ENCODE assay signal across 8 cellular contexts in the genomic region with DNA sequence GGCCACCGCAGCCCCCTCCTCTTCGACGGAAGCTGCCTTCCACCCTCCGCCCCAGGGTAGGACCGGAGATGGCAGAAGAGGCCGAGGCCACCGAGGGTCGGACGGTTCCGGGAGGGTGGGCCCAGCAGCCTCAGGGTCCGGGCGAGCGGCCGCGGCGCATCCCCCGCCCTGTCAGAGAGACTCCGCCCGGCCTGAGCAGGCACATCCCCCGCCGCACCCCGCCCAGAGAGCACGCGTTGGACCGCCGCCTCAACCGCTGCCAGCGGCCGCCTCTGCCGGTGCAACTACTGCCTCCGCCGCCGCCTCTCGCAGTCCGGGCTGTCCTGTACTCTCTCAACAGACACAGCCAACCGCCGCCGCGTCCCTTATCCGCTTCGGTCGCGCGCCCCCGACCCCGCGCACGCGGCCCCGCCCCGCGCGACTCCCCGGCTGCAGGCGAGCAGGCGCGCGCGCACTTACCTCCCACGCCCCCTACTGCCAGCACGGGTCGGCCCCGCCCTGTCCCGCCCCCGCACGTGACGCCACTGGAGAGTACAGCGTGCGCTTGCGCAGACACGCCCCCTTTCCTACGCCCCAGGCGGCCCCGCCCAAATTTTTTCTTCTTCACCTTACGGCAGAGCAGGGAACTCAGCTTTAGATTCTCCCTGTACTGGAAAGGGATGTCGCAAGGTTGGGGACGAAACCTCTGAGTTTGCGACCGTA. TPM values are rescaled to one million over a fixed set of nuclear protein-coding genes. Genes with fewer than 3 reads are reported as not detected.
A peak's percentile ranks its signal among the peaks of the same experiment; 100 is the strongest.
DNase-seq lines count a peak whose midpoint lies in the region; ATAC-seq, FAIRE-seq and TF ChIP-seq lines count a peak whose summit lies in the region.

A gene with protein sequence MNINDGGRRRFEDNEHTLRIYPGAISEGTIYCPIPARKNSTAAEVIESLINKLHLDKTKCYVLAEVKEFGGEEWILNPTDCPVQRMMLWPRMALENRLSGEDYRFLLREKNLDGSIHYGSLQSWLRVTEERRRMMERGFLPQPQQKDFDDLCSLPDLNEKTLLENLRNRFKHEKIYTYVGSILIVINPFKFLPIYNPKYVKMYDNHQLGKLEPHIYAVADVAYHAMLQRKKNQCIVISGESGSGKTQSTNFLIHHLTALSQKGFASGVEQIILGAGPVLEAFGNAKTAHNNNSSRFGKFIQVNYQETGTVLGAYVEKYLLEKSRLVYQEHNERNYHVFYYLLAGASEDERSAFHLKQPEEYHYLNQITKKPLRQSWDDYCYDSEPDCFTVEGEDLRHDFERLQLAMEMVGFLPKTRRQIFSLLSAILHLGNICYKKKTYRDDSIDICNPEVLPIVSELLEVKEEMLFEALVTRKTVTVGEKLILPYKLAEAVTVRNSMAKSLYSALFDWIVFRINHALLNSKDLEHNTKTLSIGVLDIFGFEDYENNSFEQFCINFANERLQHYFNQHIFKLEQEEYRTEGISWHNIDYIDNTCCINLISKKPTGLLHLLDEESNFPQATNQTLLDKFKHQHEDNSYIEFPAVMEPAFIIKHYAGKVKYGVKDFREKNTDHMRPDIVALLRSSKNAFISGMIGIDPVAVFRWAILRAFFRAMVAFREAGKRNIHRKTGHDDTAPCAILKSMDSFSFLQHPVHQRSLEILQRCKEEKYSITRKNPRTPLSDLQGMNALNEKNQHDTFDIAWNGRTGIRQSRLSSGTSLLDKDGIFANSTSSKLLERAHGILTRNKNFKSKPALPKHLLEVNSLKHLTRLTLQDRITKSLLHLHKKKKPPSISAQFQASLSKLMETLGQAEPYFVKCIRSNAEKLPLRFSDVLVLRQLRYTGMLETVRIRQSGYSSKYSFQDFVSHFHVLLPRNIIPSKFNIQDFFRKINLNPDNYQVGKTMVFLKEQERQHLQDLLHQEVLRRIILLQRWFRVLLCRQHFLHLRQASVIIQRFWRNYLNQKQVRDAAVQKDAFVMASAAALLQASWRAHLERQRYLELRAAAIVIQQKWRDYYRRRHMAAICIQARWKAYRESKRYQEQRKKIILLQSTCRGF (N-terminal part only) (minus strand): TSS at position 453 of the 702 bp plus-strand sequence. CDS start 71,587 bp downstream, outside the sequence.

- no peaks in the 10 kb centered on the region for H3K27me3 ChIP-seq in astrocyte (ENCODE audit: insufficient read depth, low read length)
- H3K27me3 ChIP-seq in right cardiac atrium (ENCODE audit: control insufficient read depth, insufficient read depth): no peaks in the 10 kb centered on the region
- no peaks in the 10 kb centered on the region for H3K27me3 ChIP-seq in psoas muscle (ENCODE audit: insufficient read depth in 3 of 3, low read length in 2 of 3)

- H3K27me3 Mint-ChIP-seq in astrocyte (ENCODE audit: low read depth, unreplicated experiment): no peaks in the 10 kb centered on the region

- intact Hi-C loops in right cardiac atrium (cut with DNase I) (no loop called here), psoas muscle (cut with DNase I) (loop anchor here in 1 of 2 donors (5.0 kb wide), 1 partner anchor 154 kb away; a partner anchor contains a TSS)

- H3K4me3 ChIP-seq in astrocyte (ENCODE audit: insufficient read depth, low read depth, low read length): peak within 1 kb of the TSS; percentile 94
- H3K4me3 ChIP-seq in right cardiac atrium (ENCODE audit: low read length): peak within 1 kb of the TSS; percentile 82
- peak within 1 kb of the TSS; percentile 87 for H3K4me3 ChIP-seq in psoas muscle
- H3K4me3 ChIP-seq in urinary bladder (ENCODE audit: low read depth, low read length): peak within 1 kb of the TSS; percentile 83

- H3K9me3 ChIP-seq in astrocyte (ENCODE audit: insufficient read depth, low read depth, low read length) (no peaks in the 10 kb centered on the region), right cardiac atrium (ENCODE audit: control insufficient read depth, low read length) (no peaks in the 10 kb centered on the region), psoas muscle (no peaks in the 10 kb centered on the region)

- WGBS in right cardiac atrium: under 1% methylated on average over 79 of the region's 79 CpGs
- WGBS in psoas muscle, 3 donors: 0 to 1% (median 0%) methylated on average over 45 to 79 of the region's 79 CpGs
- WGBS in urinary bladder: under 1% methylated on average over 79 of the region's 79 CpGs

- ATAC-seq in GM18502 (IDR thresholded peaks at IDR 0.05; ENCODE audit: poor library complexity, unreplicated experiment): peak; percentile 75
- peak; percentile 68 for ATAC-seq in HG03025 (IDR thresholded peaks at IDR 0.05; ENCODE audit: low FRiP score, unreplicated experiment)
- ATAC-seq in right cardiac atrium: peak; percentile 93 to 94
- peak; percentile 88 to 93 (median 92) for ATAC-seq in psoas muscle

- no peaks in the 10 kb centered on the region for H3K9me3 Mint-ChIP-seq in astrocyte (ENCODE audit: unreplicated experiment)

- H3K27ac Mint-ChIP-seq in astrocyte (ENCODE audit: unreplicated experiment): peak within 1 kb of the TSS; percentile 97

- H4K20me1 ChIP-seq in astrocyte (ENCODE audit: insufficient read depth, low read length): peaks cover 36% of the 10 kb centered on the region

- peak within 1 kb of the TSS; percentile 97 for H3K9ac ChIP-seq in astrocyte (ENCODE audit: low read length)

- peaks cover 45% of the 10 kb centered on the region for H3K79me2 ChIP-seq in astrocyte (ENCODE audit: insufficient read depth, low read length)

- FAIRE-seq in astrocyte (lab: Jason Lieb, UNC): no peak

- H3K27ac ChIP-seq in astrocyte (ENCODE audit: low read depth, low read length) (peak within 1 kb of the TSS; percentile 98), right cardiac atrium (ENCODE audit: low read length) (peak within 1 kb of the TSS; percentile 98), psoas muscle (peak within 1 kb of the TSS; percentile 95), urinary bladder (ENCODE audit: low read depth) (peak within 1 kb of the TSS; percentile 96)

- TF ChIP-seq CTCF in astrocyte (IDR thresholded peaks at IDR 0.05; ENCODE audit: insufficient read depth, low read depth, low read length) (no peak), psoas muscle (IDR thresholded peaks at IDR 0.05) (peak; percentile 13)

- H3K4me1 ChIP-seq in astrocyte (ENCODE audit: insufficient read depth, low read length) (peaks cover 7% of the 10 kb centered on the region), right cardiac atrium (ENCODE audit: control insufficient read depth, insufficient read depth, low read length) (no peaks in the 10 kb centered on the region), psoas muscle (peaks cover 38% of the 10 kb centered on the region), urinary bladder (ENCODE audit: insufficient read depth) (no peaks in the 10 kb centered on the region)

- peak within 1 kb of the TSS; percentile 96 for H2AFZ ChIP-seq in astrocyte (ENCODE audit: low read depth, low read length)

- H3K4me3 Mint-ChIP-seq in astrocyte (ENCODE audit: unreplicated experiment): peak within 1 kb of the TSS; percentile 99

- H3K36me3 Mint-ChIP-seq in astrocyte (ENCODE audit: low read depth, unreplicated experiment): no peaks in the 10 kb centered on the region

- peaks cover 22% of the 10 kb centered on the region for H3K4me1 Mint-ChIP-seq in astrocyte (ENCODE audit: low read depth, unreplicated experiment)

- DNase-seq in NCI-H2029 treated with DMSO at 0.1 percent for 48 hours (lab: John Stamatoyannopoulos, UW) (peak; percentile 67), T-helper 9 cell (peak; percentile 99), astrocyte (ENCODE audit: low read depth) (peak; percentile 96), right cardiac atrium (peak; percentile 97 to 99 (median 99)), psoas muscle (peak; percentile 98 to 99)

- no peaks in the 10 kb centered on the region for H3K36me3 ChIP-seq in astrocyte (ENCODE audit: insufficient read depth, low read length)
- no peaks in the 10 kb centered on the region for H3K36me3 ChIP-seq in psoas muscle (ENCODE audit: insufficient read depth in 1 of 2, low read depth in 1 of 2)
- no peaks in the 10 kb centered on the region for H3K36me3 ChIP-seq in urinary bladder (ENCODE audit: insufficient read depth)

- peak within 1 kb of the TSS; percentile 97 for H3K4me2 ChIP-seq in astrocyte (ENCODE audit: low read length)

RNA-seq across cellular contexts. Expression of the gene that starts here (rescaled TPM):
- total RNA-seq in astrocyte (25.1 and 26.4 TPM in 2 replicates), right cardiac atrium (10 to 100 TPM; 32.8 to 35.8 (median 34.7) TPM), psoas muscle (10 to 100 TPM; 23.0 to 28.4 (median 25.9) TPM), urinary bladder (179 TPM)
- polyA plus RNA-seq in right cardiac atrium (4.9 TPM), psoas muscle (1 to 10 TPM; 3.4 to 8.3 (median 3.6) TPM), urinary bladder (13.8 TPM)

Comparison
In these comparisons a context has a peak if more than half of its experiments do, and no peak if none do; other contexts are left out.
1. Peak in every context shown above with its lines: DNase-seq, ATAC-seq, H3K4me3 ChIP-seq and H3K27ac ChIP-seq.